Comparison of ENCODE assay signal across 9 cellular contexts in the genomic region with DNA sequence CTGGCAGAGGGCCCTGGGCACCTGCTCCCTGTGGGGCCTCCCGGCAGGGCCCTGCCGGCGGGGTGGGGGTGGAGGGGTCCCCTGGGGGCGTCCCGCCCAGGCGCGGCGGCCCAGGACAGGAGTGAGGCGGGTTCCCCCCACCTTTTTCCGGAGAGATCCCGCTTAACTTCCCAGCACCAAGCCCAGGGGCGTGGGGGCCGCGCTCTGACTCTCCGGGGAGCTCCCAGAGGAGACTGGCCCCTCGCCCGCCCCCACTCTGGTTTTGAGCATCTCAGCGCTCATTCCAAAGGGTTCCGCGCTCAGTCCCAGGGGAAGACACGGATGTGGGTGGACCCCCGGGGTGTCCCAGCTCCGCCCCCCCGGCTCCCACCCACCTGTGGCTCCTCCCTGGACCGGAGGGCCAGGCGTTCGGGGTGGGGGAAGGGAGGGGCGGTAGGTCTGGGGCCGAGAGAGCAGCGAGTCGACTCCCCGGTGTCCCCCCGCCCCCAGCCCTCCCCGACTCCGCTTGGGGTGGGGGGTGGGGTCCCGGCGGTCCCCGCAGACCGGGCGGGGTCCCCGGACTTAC. TPM values are rescaled to one million over a fixed set of nuclear protein-coding genes. Genes with fewer than 3 reads are reported as not detected.
DNase-seq lines count a peak whose midpoint lies in the region; ATAC-seq, FAIRE-seq and TF ChIP-seq lines count a peak whose summit lies in the region.
"Had no signal": no experiment of that assay in that cellular context is flagged by ENCODE, and none has a peak within 500 bp of the region (broad histone marks: within the 10 kb centered on the region; RNA-seq: fewer than 3 reads in every experiment).

No MANE protein-coding gene starts in this region.

- TF ChIP-seq EP300 in suprapubic skin (IDR thresholded peaks at IDR 0.05), result no peak

- H3K4me1 ChIP-seq in keratinocyte (ENCODE audit: control insufficient read depth, extremely low read depth, insufficient read depth, low read length), result peaks cover 4% of the 10 kb centered on the region
- peaks cover 31% of the 10 kb centered on the region for H3K4me1 ChIP-seq in suprapubic skin

- no peaks in the 10 kb centered on the region for H3K79me2 ChIP-seq in keratinocyte (ENCODE audit: control insufficient read depth, insufficient read depth, low read length)

- H3K27ac ChIP-seq in VCaP, result peak overlapping the region; percentile 56; the same call in 1 of the 2 replicates
- H3K27ac ChIP-seq in keratinocyte (ENCODE audit: control insufficient read depth, insufficient read depth, low read length), result no peak overlapping the region
- H3K27ac ChIP-seq in suprapubic skin, result no peak overlapping the region

- WGBS in suprapubic skin, result 3% methylated on average over 26 of the region's 41 CpGs

- ATAC-seq in HG02642 (IDR thresholded peaks at IDR 0.05; ENCODE audit: poor library complexity, unreplicated experiment) (no peak), HG02588 (IDR thresholded peaks at IDR 0.05; ENCODE audit: unreplicated experiment) (no peak)

- TF ChIP-seq POLR2A in suprapubic skin (IDR thresholded peaks at IDR 0.05) (no peak), GM12892 (IDR thresholded peaks at IDR 0.05; ENCODE audit: low read depth, low read length) (no peak)

- FAIRE-seq in keratinocyte (lab: Jason Lieb, UNC), result no peak
- no peak for FAIRE-seq in GM12892 (lab: Jason Lieb, UNC)

- TF ChIP-seq CTCF in VCaP (conservative IDR thresholded peaks at IDR 0.05) (no peak), keratinocyte (optimal IDR thresholded peaks at IDR 0.05 in 1 of 3, IDR thresholded peaks at IDR 0.05 in 1 of 3, conservative IDR thresholded peaks at IDR 0.05 in 1 of 3; ENCODE audit: extremely low read depth in 1 of 3, insufficient read depth in 2 of 3, low read length in 3 of 3) (no peak), suprapubic skin (IDR thresholded peaks at IDR 0.05) (no peak)

- H3K4me2 ChIP-seq in keratinocyte (ENCODE audit: control insufficient read depth, extremely low read depth, insufficient read depth, low read depth, low read length), result peak overlapping the region; percentile 54

- H3K9me3 ChIP-seq in keratinocyte (ENCODE audit: control insufficient read depth, low read depth, low read length), result no peaks in the 10 kb centered on the region
- no peaks in the 10 kb centered on the region for H3K9me3 ChIP-seq in suprapubic skin

- no peaks in the 10 kb centered on the region for H3K36me3 ChIP-seq in keratinocyte (ENCODE audit: control insufficient read depth in 2 of 2, extremely low read depth in 1 of 2, insufficient read depth in 2 of 2, low read length in 2 of 2)
- H3K36me3 ChIP-seq in suprapubic skin, result no peaks in the 10 kb centered on the region

- no peaks in the 10 kb centered on the region for H3K9me1 ChIP-seq in keratinocyte (ENCODE audit: control insufficient read depth, extremely low read depth, insufficient read depth, low read length)

- H2AFZ ChIP-seq in keratinocyte (ENCODE audit: control insufficient read depth, low read length), result no peak overlapping the region

- no peak overlapping the region for H3K9ac ChIP-seq in keratinocyte (ENCODE audit: control insufficient read depth, extremely low read depth, insufficient read depth, low read length)

- dilution Hi-C loops in keratinocyte (cut with MboI; ENCODE audit: extremely low pct_ligation_motif_present, low sequenced_read_pairs), result no loop called here

- H3K4me3 ChIP-seq in keratinocyte (ENCODE audit: control insufficient read depth in 2 of 3, extremely low read depth in 1 of 3, insufficient read depth in 2 of 3, low read depth in 1 of 3, low read length in 3 of 3), result peak overlapping the region; percentile 13 to 68 (median 65)
- peak overlapping the region; percentile 51 for H3K4me3 ChIP-seq in suprapubic skin

- H3K27me3 ChIP-seq in keratinocyte (ENCODE audit: control insufficient read depth, extremely low read depth, insufficient read depth, low read length) (peaks cover 37% of the 10 kb centered on the region), suprapubic skin (peaks cover 85% of the 10 kb centered on the region)

- H4K20me1 ChIP-seq in keratinocyte (ENCODE audit: control insufficient read depth, extremely low read depth, insufficient read depth, low read length), result no peaks in the 10 kb centered on the region

- peak; percentile 24 for DNase-seq in NCI-H2196 (lab: John Stamatoyannopoulos, UW; ENCODE audit: unreplicated experiment)
- no peak for DNase-seq in NCI-H2196 treated with DMSO at 0.1 percent for 48 hours (lab: John Stamatoyannopoulos, UW; ENCODE audit: unreplicated experiment)
- no peak for DNase-seq in keratinocyte (ENCODE audit: low read depth, low spot score)
- peak; percentile 64 to 72 for DNase-seq in suprapubic skin (ENCODE audit: low spot score in 2 of 2)
- no peak for DNase-seq in GM12892 (ENCODE audit: insufficient read length)
- DNase-seq: SIG-M5 had no signal

RNA-seq across cellular contexts. Expression of a gene that starts 0.4 kb away (rescaled TPM):
- polyA plus RNA-seq in keratinocyte, result 1.6 to 4.1 TPM (median 2.6 TPM) in 3 replicates
- polyA plus RNA-seq in keratinocyte (2011; ENCODE audit: low read depth), result 0.90 TPM
- 0.78 and 3.1 TPM in 2 replicates for polyA plus RNA-seq in keratinocyte (2011; cell fraction: cytosol; rRNA removed)
- polyA plus RNA-seq in keratinocyte (2011; cell fraction: nucleus; rRNA removed), result 5.1 and 10.2 TPM in 2 replicates
- 4.7 and 5.3 TPM in 2 replicates for polyA plus RNA-seq in keratinocyte (2012; ENCODE audit: low replicate concordance)
- polyA minus RNA-seq in keratinocyte, result 1.1 to 2.5 TPM (median 2.1 TPM) in 3 replicates
- 10.6 TPM for polyA minus RNA-seq in keratinocyte (2011; cell fraction: cytosol; rRNA and poly(A)+ RNA removed)
- polyA minus RNA-seq in keratinocyte (2011; cell fraction: nucleus; rRNA and poly(A)+ RNA removed), result 4.1 and 5.4 TPM in 2 replicates
- 1 to 10 TPM in 1 of 4 donors, under 1 TPM in 3; 0.13 to 2.3 (median 0.52) TPM for total RNA-seq in suprapubic skin
- polyA plus RNA-seq in GM12892 (2012; ENCODE audit: missing spikeins), result not detected

RNA-seq across cellular contexts. Expression of a gene that starts 52.3 kb away (rescaled TPM):
- polyA plus RNA-seq in keratinocyte, result 2.2 to 9.9 TPM (median 2.5 TPM) in 3 replicates
- polyA plus RNA-seq in keratinocyte (2011; ENCODE audit: low read depth), result 3.0 TPM
- 2.1 and 6.5 TPM in 2 replicates for polyA plus RNA-seq in keratinocyte (2011; cell fraction: cytosol; rRNA removed)
- 18.2 and 26.5 TPM in 2 replicates for polyA plus RNA-seq in keratinocyte (2011; cell fraction: nucleus; rRNA removed)
- 3.4 and 16.0 TPM in 2 replicates for polyA plus RNA-seq in keratinocyte (2012; ENCODE audit: low replicate concordance)
- polyA minus RNA-seq in keratinocyte, result 1.5 to 4.7 TPM (median 1.6 TPM) in 3 replicates
- 15.0 TPM for polyA minus RNA-seq in keratinocyte (2011; cell fraction: cytosol; rRNA and poly(A)+ RNA removed)
- 3.7 and 6.4 TPM in 2 replicates for polyA minus RNA-seq in keratinocyte (2011; cell fraction: nucleus; rRNA and poly(A)+ RNA removed)
- 10 to 100 TPM; 16.3 to 40.7 (median 19.6) TPM for total RNA-seq in suprapubic skin
- polyA plus RNA-seq in GM12892 (2012; ENCODE audit: missing spikeins), result not detected

Comparison
In these comparisons a context has a peak if more than half of its experiments do, and no peak if none do; other contexts are left out.
1. DNase-seq: peak in NCI-H2196 (single experiment) and suprapubic skin (2 of 2); none in NCI-H2196 treated with DMSO at 0.1 percent for 48 hours (single experiment), keratinocyte (single experiment) and GM12892 (single experiment).